In genomic region chr14:30849354-30849753, GRCh38 we compare ENCODE assay signal across 13 cellular contexts. TPM values are rescaled to one million over a fixed set of nuclear protein-coding genes. Genes with fewer than 3 reads are reported as not detected.
DNase-seq lines count a peak whose midpoint lies in the region; ATAC-seq and TF ChIP-seq lines count a peak whose summit lies in the region.
"Had no signal": no experiment of that assay in that cellular context is flagged by ENCODE, and none has a peak within 500 bp of the region (broad histone marks: within the 10 kb centered on the region; RNA-seq: fewer than 3 reads in every experiment).

No MANE protein-coding gene starts in this region.

- H3K36me3 Mint-ChIP-seq in dendritic cell treated with granulocyte-macrophage colony-stimulating factor and Interleukin-4, amounts not matched to agents 40 ng/mL and 50 ng/mL, for 4 days (ENCODE audit: low read depth): no peaks in the 10 kb centered on the region
- H3K36me3 Mint-ChIP-seq: type B pancreatic cell had no signal

- no peaks in the 10 kb centered on the region for H3K36me3 ChIP-seq in prostate gland
- H3K36me3 ChIP-seq: neutrophil had no signal

- WGBS in prostate gland: 89% methylated on average over 1 of the region's 1 CpG

- H3K4me1 Mint-ChIP-seq in dendritic cell treated with granulocyte-macrophage colony-stimulating factor and Interleukin-4, amounts not matched to agents 40 ng/mL and 50 ng/mL, for 4 days (ENCODE audit: low read depth): peaks cover 32% of the 10 kb centered on the region

- no peaks in the 10 kb centered on the region for H3K9me3 Mint-ChIP-seq in dendritic cell treated with granulocyte-macrophage colony-stimulating factor and Interleukin-4, amounts not matched to agents 40 ng/mL and 50 ng/mL, for 4 days
- H3K9me3 Mint-ChIP-seq: type B pancreatic cell had no signal

- H3K4me3 Mint-ChIP-seq in dendritic cell treated with granulocyte-macrophage colony-stimulating factor and Interleukin-4, amounts not matched to agents 40 ng/mL and 50 ng/mL, for 4 days: no peak overlapping the region
- H3K4me3 Mint-ChIP-seq: activated CD4-positive, alpha-beta T cell treated with anti-CD3 and anti-CD28 coated beads for 36 hours; type B pancreatic cell had no signal

- H3K27ac Mint-ChIP-seq in dendritic cell treated with granulocyte-macrophage colony-stimulating factor and Interleukin-4, amounts not matched to agents 40 ng/mL and 50 ng/mL, for 4 days: peak overlapping the region; percentile 68
- H3K27ac Mint-ChIP-seq: activated CD4-positive, alpha-beta T cell treated with anti-CD3 and anti-CD28 coated beads for 36 hours; type B pancreatic cell had no signal

- no peak overlapping the region for H3K4me3 ChIP-seq in prostate gland

- H3K27ac ChIP-seq in prostate gland: no peak overlapping the region
- H3K27ac ChIP-seq: neutrophil had no signal

- no peaks in the 10 kb centered on the region for H3K27me3 Mint-ChIP-seq in dendritic cell treated with granulocyte-macrophage colony-stimulating factor and Interleukin-4, amounts not matched to agents 40 ng/mL and 50 ng/mL, for 4 days

- ATAC-seq in GM18858 (IDR thresholded peaks at IDR 0.05; ENCODE audit: unreplicated experiment) (peak; percentile 95), GM21576 (IDR thresholded peaks at IDR 0.05; ENCODE audit: unreplicated experiment) (peak; percentile 93), HG03159 (IDR thresholded peaks at IDR 0.05; ENCODE audit: unreplicated experiment) (peak; percentile 91)
- ATAC-seq: activated CD4-positive, alpha-beta T cell treated with anti-CD3 and anti-CD28 coated beads for 36 hours had no signal

- no peak for DNase-seq in cerebellar nuclear complex (lab: John Stamatoyannopoulos, UW)
- DNase-seq in NCI-H446 treated with DMSO at 0.1 percent for 48 hours (lab: John Stamatoyannopoulos, UW): no peak
- DNase-seq in activated T-cell treated with anti-CD3 and anti-CD28 coated beads, Interleukin-2, amount 50 U/mL, for 48 hours: no peak
- no peak for DNase-seq in prostate gland (ENCODE audit: low spot score)
- DNase-seq: activated CD4-positive, alpha-beta T cell treated with anti-CD3 and anti-CD28 coated beads for 36 hours; COR-L47; NCI-H1092 treated with DMSO at 0.1 percent for 48 hours had no signal

- no peak for TF ChIP-seq POLR2A in prostate gland (IDR thresholded peaks at IDR 0.05)

- H3K4me1 ChIP-seq in prostate gland (replicated peaks): no peaks in the 10 kb centered on the region

- H3K27me3 ChIP-seq in prostate gland (replicated peaks; ENCODE audit: insufficient read depth): no peaks in the 10 kb centered on the region
- H3K27me3 ChIP-seq: neutrophil had no signal

- H3K9me3 ChIP-seq in prostate gland: no peaks in the 10 kb centered on the region
- H3K9me3 ChIP-seq: neutrophil had no signal

- TF ChIP-seq CTCF in prostate gland (IDR thresholded peaks at IDR 0.05): no peak

- intact Hi-C loops in dendritic cell treated with granulocyte-macrophage colony-stimulating factor and Interleukin-4, amounts not matched to agents 40 ng/mL and 50 ng/mL, for 4 days (cut with micrococcal nuclease): no loop called here
- intact Hi-C loops in prostate gland (cut with DNase I): no loop called here

RNA-seq across cellular contexts. Expression of gene COCH, which starts 25.0 kb away (rescaled TPM):
- total RNA-seq in prostate gland: 10 to 100 TPM in 1 of 2 donors, 1 to 10 TPM in 1; 8.5 to 23.3 TPM
